28 cellular contexts compared by ENCODE assay signal in genomic region chrX:86348669-86349068, GRCh38.
DNase-seq lines count a peak whose midpoint lies in the region; ATAC-seq, FAIRE-seq and TF ChIP-seq lines count a peak whose summit lies in the region.
"Had no signal": no experiment of that assay in that cellular context is flagged by ENCODE, and none has a peak within 500 bp of the region (broad histone marks: within the 10 kb centered on the region; RNA-seq: fewer than 3 reads in every experiment).

No MANE protein-coding gene starts in this region.

- BruUV-seq in GM12878 (replicated peaks; lab: Mats Ljungman, UMichigan), result no TSS peak

- no peaks in the 10 kb centered on the region for H3K79me2 ChIP-seq in OCI-LY3 (ENCODE audit: low read length)
- no peaks in the 10 kb centered on the region for H3K79me2 ChIP-seq in GM12878 (ENCODE audit: control insufficient read depth, insufficient read depth, low read length)

- H3K9ac ChIP-seq in OCI-LY3 (ENCODE audit: low read length) (no peak overlapping the region), GM12878 (ENCODE audit: control insufficient read depth, insufficient read depth, low read length) (no peak overlapping the region)
- H3K9ac ChIP-seq: GM23248 had no signal

- TF ChIP-seq RAD21 in GM12878 (IDR thresholded peaks at IDR 0.05; ENCODE audit: insufficient read depth, low read depth, low read length), result no peak

- H3K4me2 ChIP-seq in OCI-LY3 (ENCODE audit: low read length), result no peak overlapping the region
- no peak overlapping the region for H3K4me2 ChIP-seq in GM12878 (ENCODE audit: control insufficient read depth, insufficient read depth)

- SMC1A ChIA-PET in GM12878 (lab: Charles Lee; ENCODE audit: uncharacterized antibody, unreplicated experiment), result no interaction called here

- no peaks in the 10 kb centered on the region for H3K27me3 Mint-ChIP-seq in neural crest cell (ENCODE audit: low read depth)
- H3K27me3 Mint-ChIP-seq: memory B cell; naive thymus-derived CD8-positive, alpha-beta T cell; T-helper 17 cell had no signal

- DNase-seq in DMS53 (lab: John Stamatoyannopoulos, UW) (peak; percentile 3), DMS53 treated with DMSO at 0.1 percent for 48 hours (lab: John Stamatoyannopoulos, UW; ENCODE audit: unreplicated experiment) (no peak), GM12878 (ENCODE audit: low read depth, low spot score) (no peak), neural crest cell (ENCODE audit: low read depth, low spot score) (no peak), H4 (ENCODE audit: low spot score) (no peak)
- DNase-seq: activated CD8-positive, alpha-beta memory T cell treated with anti-CD3 and anti-CD28 coated beads for 24 hours; activated T-cell treated with anti-CD3 and anti-CD28 coated beads, Interleukin-2, amount 50 U/mL, for 72 hours; cerebellar nuclear complex; gastrocnemius medialis; GM23248; NCI-H1417 treated with DMSO at 0.1 percent for 48 hours; NCI-H2107; NCI-H510A treated with DMSO at 0.1 percent for 48 hours; SHP77 treated with DMSO at 0.1 percent for 48 hours; T-helper 17 cell had no signal

- H3K36me3 ChIP-seq in OCI-LY3 (replicated peaks; ENCODE audit: low read depth, low read length) (no peaks in the 10 kb centered on the region), GM12878 (ENCODE audit: control insufficient read depth in 2 of 2, insufficient read depth in 2 of 2, low read length in 1 of 2) (no peaks in the 10 kb centered on the region)
- H3K36me3 ChIP-seq: esophagus muscularis mucosa, gastrocnemius medialis, pancreas, suprapubic skin, vagina had no signal

- RAD21 ChIA-PET in GM12878 (lab: Charles Lee; ENCODE audit: unreplicated experiment), result no interaction called here

- TF ChIP-seq CTCF in OCI-LY3 (IDR thresholded peaks at IDR 0.05; ENCODE audit: low read depth, low read length) (peak; percentile 25; the same call in 1 of the 2 replicates), GM12878 (IDR thresholded peaks at IDR 0.05 in 2 of 3, conservative IDR thresholded peaks at IDR 0.05 in 1 of 3; ENCODE audit: control insufficient read depth in 2 of 3, extremely low read depth in 1 of 3, insufficient read depth in 1 of 3, low read depth in 3 of 3, low read length in 3 of 3) (no peak), neural crest cell (conservative IDR thresholded peaks at IDR 0.05) (peak; percentile 38)

- H3K4me1 ChIP-seq in OCI-LY3 (ENCODE audit: low read length) (no peaks in the 10 kb centered on the region), GM12878 (ENCODE audit: control insufficient read depth, insufficient read depth, low read length) (no peaks in the 10 kb centered on the region)
- H3K4me1 ChIP-seq: Caco-2, esophagus muscularis mucosa, gastrocnemius medialis, pancreas, suprapubic skin, vagina had no signal

- H3K27me3 ChIP-seq in OCI-LY3 (ENCODE audit: low read depth, low read length), result no peaks in the 10 kb centered on the region
- no peaks in the 10 kb centered on the region for H3K27me3 ChIP-seq in GM12878 (replicated peaks in 1 of 2; ENCODE audit: control insufficient read depth in 2 of 2, insufficient read depth in 2 of 2, low read length in 1 of 2)
- H3K27me3 ChIP-seq: esophagus muscularis mucosa, gastrocnemius medialis, suprapubic skin, vagina had no signal

- H3K9me3 ChIP-seq in OCI-LY3 (ENCODE audit: insufficient read depth, low read length), result no peaks in the 10 kb centered on the region
- H3K9me3 ChIP-seq in GM12878 (replicated peaks; ENCODE audit: control insufficient read depth, insufficient read depth, low read length), result no peaks in the 10 kb centered on the region
- H3K9me3 ChIP-seq: Caco-2, esophagus muscularis mucosa, gastrocnemius medialis, pancreas, suprapubic skin, vagina had no signal

- WGBS in GM12878 (ENCODE audit: insufficient coverage, insufficient replicate concordance, low lambda C conversion rate, missing lambda C conversion rate), result 4% methylated on average over 4 of the region's 4 CpGs

- H3K27ac Mint-ChIP-seq in neural crest cell (ENCODE audit: unreplicated experiment), result no peak overlapping the region
- H3K27ac Mint-ChIP-seq: activated naive CD4-positive, alpha-beta T cell treated with anti-CD3 and anti-CD28 coated beads, Interleukin-2, amount 50 U/mL, for 72 hours; activated T-cell treated with anti-CD3 and anti-CD28 coated beads, Interleukin-2, amount 50 U/mL, for 72 hours; memory B cell; naive thymus-derived CD8-positive, alpha-beta T cell; T-helper 17 cell had no signal

- FAIRE-seq in GM12878 (lab: Jason Lieb, UNC), result no peak
- FAIRE-seq: A204.1, pancreas had no signal

- no peak overlapping the region for H3K4me3 Mint-ChIP-seq in neural crest cell
- H3K4me3 Mint-ChIP-seq: activated T-cell treated with anti-CD3 and anti-CD28 coated beads, Interleukin-2, amount 50 U/mL, for 72 hours; memory B cell; naive thymus-derived CD8-positive, alpha-beta T cell; T-helper 17 cell had no signal

- CTCF ChIA-PET in GM12878 (lab: Yijun Ruan, JAX), result no interaction called here

- H2AFZ ChIP-seq in OCI-LY3 (ENCODE audit: low read depth, low read length), result no peak overlapping the region
- H2AFZ ChIP-seq in GM12878 (ENCODE audit: control insufficient read depth, low read depth, low read length), result no peak overlapping the region
- H2AFZ ChIP-seq: GM23248 had no signal

- no peak for TF ChIP-seq POLR2A in GM12878 (IDR thresholded peaks at IDR 0.05; ENCODE audit: low read depth, low read length)

- intact Hi-C loops in GM12878 (cut with micrococcal nuclease; ENCODE audit: unreplicated experiment), result no loop called here

- H3K4me3 ChIP-seq in OCI-LY3 (ENCODE audit: low read length) (no peak overlapping the region), GM12878 (no peak overlapping the region)
- H3K4me3 ChIP-seq: esophagus muscularis mucosa, gastrocnemius medialis, GM23248, pancreas, suprapubic skin, vagina had no signal

- ATAC-seq in GM12878 (peak; percentile 63), HG03159 (IDR thresholded peaks at IDR 0.05; ENCODE audit: unreplicated experiment) (no peak), GM21576 (IDR thresholded peaks at IDR 0.05; ENCODE audit: unreplicated experiment) (no peak)
- ATAC-seq: activated naive CD4-positive, alpha-beta T cell treated with anti-CD3 and anti-CD28 coated beads, Interleukin-2, amount 50 U/mL, for 72 hours; activated T-cell treated with anti-CD3 and anti-CD28 coated beads, Interleukin-2, amount 50 U/mL, for 72 hours; gastrocnemius medialis; naive thymus-derived CD8-positive, alpha-beta T cell; pancreas; sciatic nerve; T-helper 17 cell had no signal

- H3K27ac ChIP-seq in OCI-LY3 (ENCODE audit: low read length) (no peak overlapping the region), GM12878 (ENCODE audit: control insufficient read depth, insufficient read depth) (no peak overlapping the region)
- H3K27ac ChIP-seq: esophagus muscularis mucosa, gastrocnemius medialis, GM23248, pancreas, suprapubic skin, vagina had no signal

- no peaks in the 10 kb centered on the region for H3K36me3 Mint-ChIP-seq in neural crest cell (ENCODE audit: low read depth)
- H3K36me3 Mint-ChIP-seq: activated naive CD4-positive, alpha-beta T cell treated with anti-CD3 and anti-CD28 coated beads, Interleukin-2, amount 50 U/mL, for 72 hours; memory B cell; naive thymus-derived CD8-positive, alpha-beta T cell had no signal

- H4K20me1 ChIP-seq in OCI-LY3 (ENCODE audit: insufficient read depth, low read length) (no peaks in the 10 kb centered on the region), GM12878 (ENCODE audit: control insufficient read depth, insufficient read depth) (no peaks in the 10 kb centered on the region)

- in situ Hi-C loops in GM12878 (cut with MboI), result no loop called here

- TF ChIP-seq EP300 in GM12878 (IDR thresholded peaks at IDR 0.05; ENCODE audit: borderline replicate concordance in 1 of 2, control insufficient read depth in 1 of 2, low read depth in 2 of 2, low read length in 2 of 2), result no peak

- POLR2A ChIA-PET in GM12878 (lab: Charles Lee), result no interaction called here

- H3K9me3 Mint-ChIP-seq in neural crest cell, result no peaks in the 10 kb centered on the region
- H3K9me3 Mint-ChIP-seq: activated naive CD4-positive, alpha-beta T cell treated with anti-CD3 and anti-CD28 coated beads, Interleukin-2, amount 50 U/mL, for 72 hours; activated T-cell treated with anti-CD3 and anti-CD28 coated beads, Interleukin-2, amount 50 U/mL, for 72 hours; memory B cell had no signal

- H3K4me1 Mint-ChIP-seq in neural crest cell, result no peaks in the 10 kb centered on the region
- H3K4me1 Mint-ChIP-seq: memory B cell; naive thymus-derived CD8-positive, alpha-beta T cell; T-helper 17 cell had no signal

TF ChIP-seq in GM12878, 131 proteins besides CTCF, POLR2A, EP300 and RAD21:
- TF ChIP-seq ZNF384 (IDR thresholded peaks at IDR 0.05; ENCODE audit: borderline replicate concordance, low read depth, low read length) (no peak), ELK1 (IDR thresholded peaks at IDR 0.05; ENCODE audit: low read depth, low read length) (no peak), RFX5 (IDR thresholded peaks at IDR 0.05; ENCODE audit: low read depth, low read length) (no peak), ATF7 (IDR thresholded peaks at IDR 0.05; ENCODE audit: low read depth) (no peak), SUPT20H (IDR thresholded peaks at IDR 0.05; ENCODE audit: borderline replicate concordance, control insufficient read depth, low read depth, low read length) (no peak), POLR2AphosphoS5 (IDR thresholded peaks at IDR 0.05; ENCODE audit: low read length) (no peak), MEF2B (IDR thresholded peaks at IDR 0.05; ENCODE audit: partially characterized antibody, poor library complexity, severe bottlenecking) (no peak), MTA2 (IDR thresholded peaks at IDR 0.05; ENCODE audit: low read depth) (no peak), ZNF622 (IDR thresholded peaks at IDR 0.05) (no peak), SREBF2 (IDR thresholded peaks at IDR 0.05; ENCODE audit: low read length) (no peak), FOXK2 (IDR thresholded peaks at IDR 0.05) (no peak), SMAD5 (IDR thresholded peaks at IDR 0.05; ENCODE audit: low read depth) (no peak)

Comparison
In these comparisons a context has a peak if more than half of its experiments do, and no peak if none do; other contexts are left out.
1. CTCF ChIP-seq: peak in OCI-LY3 (single experiment) and neural crest cell (single experiment); none in GM12878 (0 of 3).